Comparison of ENCODE assay signal across 1 cellular context in the genomic region with DNA sequence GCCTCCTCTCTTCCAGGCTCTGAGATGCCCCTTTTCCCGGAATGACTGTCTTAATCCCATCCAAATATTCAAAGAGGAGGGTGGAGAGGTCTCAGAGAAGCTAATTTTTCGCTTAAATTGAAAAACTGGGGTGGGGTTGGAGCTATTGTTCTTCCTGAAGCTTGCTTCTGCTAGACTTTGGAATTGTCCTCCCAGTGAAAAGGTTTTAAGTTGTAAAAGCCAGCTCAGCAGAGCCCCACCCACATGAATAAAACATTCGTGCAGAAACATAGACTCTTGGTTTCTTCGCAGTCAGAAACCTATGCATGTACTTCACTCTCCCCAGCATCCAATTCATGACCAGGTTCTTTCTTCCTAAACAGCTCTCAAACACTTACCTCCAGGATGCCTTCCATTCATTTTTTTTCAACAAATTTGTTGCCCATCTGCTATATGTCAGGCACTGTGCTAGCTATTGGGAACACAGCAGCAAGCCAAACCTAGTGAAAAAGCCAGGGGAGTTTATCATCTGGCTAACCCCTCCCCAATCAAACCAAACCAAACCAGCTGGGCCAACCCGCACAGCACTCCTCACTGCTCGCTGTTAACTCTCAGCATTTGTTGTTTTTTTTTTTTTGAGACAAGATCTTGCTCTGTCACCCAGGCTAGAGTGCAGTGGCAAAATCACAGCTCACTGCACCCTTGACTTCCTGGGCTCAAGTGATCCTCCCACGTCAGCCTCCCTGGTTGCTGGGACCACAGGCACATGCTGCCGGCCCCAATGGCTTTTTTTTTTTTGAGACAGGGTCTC.
TF ChIP-seq lines count a peak whose summit lies in the region.

No MANE protein-coding gene starts in this region.

TF ChIP-seq in K562, 482 proteins besides CTCF, POLR2A, EP300 and RAD21 (continues in another document):
- no peak for TF ChIP-seq MTF1 (CRISPR knock-in tag; IDR thresholded peaks at IDR 0.05; ENCODE audit: borderline replicate concordance)
- no peak for TF ChIP-seq HBP1 (CRISPR knock-in tag; IDR thresholded peaks at IDR 0.05)
- no peak for TF ChIP-seq SMC3 (conservative IDR thresholded peaks at IDR 0.05; ENCODE audit: insufficient read depth, low read depth, low read length)
- TF ChIP-seq MTA3 (IDR thresholded peaks at IDR 0.05; ENCODE audit: borderline replicate concordance) = no peak
- TF ChIP-seq CHAMP1 (IDR thresholded peaks at IDR 0.05) = no peak
- TF ChIP-seq L3MBTL2 (IDR thresholded peaks at IDR 0.05) = no peak
- TF ChIP-seq, protein P1, sequence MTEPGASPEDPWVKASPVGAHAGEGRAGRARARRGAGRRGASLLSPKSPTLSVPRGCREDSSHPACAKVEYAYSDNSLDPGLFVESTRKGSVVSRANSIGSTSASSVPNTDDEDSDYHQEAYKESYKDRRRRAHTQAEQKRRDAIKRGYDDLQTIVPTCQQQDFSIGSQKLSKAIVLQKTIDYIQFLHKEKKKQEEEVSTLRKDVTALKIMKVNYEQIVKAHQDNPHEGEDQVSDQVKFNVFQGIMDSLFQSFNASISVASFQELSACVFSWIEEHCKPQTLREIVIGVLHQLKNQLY (CRISPR knock-in tag; conservative IDR thresholded peaks at IDR 0.05) = no peak
- TF ChIP-seq CBX3 (IDR thresholded peaks at IDR 0.05; ENCODE audit: borderline replicate concordance in 1 of 2, low read length in 2 of 2) = no peak
- no peak for TF ChIP-seq ZNF398 (CRISPR knock-in tag; IDR thresholded peaks at IDR 0.05)
- TF ChIP-seq KDM1A (IDR thresholded peaks at IDR 0.05) = peak; percentile 87 to 88
- TF ChIP-seq RBFOX2 (IDR thresholded peaks at IDR 0.05; ENCODE audit: low read depth, low read length) = no peak
- no peak for TF ChIP-seq TCF7L2 (IDR thresholded peaks at IDR 0.05; ENCODE audit: low read depth, low read length)
- no peak for TF ChIP-seq SOX6 (IDR thresholded peaks at IDR 0.05)
- no peak for TF ChIP-seq LARP7 (IDR thresholded peaks at IDR 0.05)
- TF ChIP-seq NR2F6 (CRISPR knock-in tag; IDR thresholded peaks at IDR 0.05) = no peak
- TF ChIP-seq, protein P2, sequence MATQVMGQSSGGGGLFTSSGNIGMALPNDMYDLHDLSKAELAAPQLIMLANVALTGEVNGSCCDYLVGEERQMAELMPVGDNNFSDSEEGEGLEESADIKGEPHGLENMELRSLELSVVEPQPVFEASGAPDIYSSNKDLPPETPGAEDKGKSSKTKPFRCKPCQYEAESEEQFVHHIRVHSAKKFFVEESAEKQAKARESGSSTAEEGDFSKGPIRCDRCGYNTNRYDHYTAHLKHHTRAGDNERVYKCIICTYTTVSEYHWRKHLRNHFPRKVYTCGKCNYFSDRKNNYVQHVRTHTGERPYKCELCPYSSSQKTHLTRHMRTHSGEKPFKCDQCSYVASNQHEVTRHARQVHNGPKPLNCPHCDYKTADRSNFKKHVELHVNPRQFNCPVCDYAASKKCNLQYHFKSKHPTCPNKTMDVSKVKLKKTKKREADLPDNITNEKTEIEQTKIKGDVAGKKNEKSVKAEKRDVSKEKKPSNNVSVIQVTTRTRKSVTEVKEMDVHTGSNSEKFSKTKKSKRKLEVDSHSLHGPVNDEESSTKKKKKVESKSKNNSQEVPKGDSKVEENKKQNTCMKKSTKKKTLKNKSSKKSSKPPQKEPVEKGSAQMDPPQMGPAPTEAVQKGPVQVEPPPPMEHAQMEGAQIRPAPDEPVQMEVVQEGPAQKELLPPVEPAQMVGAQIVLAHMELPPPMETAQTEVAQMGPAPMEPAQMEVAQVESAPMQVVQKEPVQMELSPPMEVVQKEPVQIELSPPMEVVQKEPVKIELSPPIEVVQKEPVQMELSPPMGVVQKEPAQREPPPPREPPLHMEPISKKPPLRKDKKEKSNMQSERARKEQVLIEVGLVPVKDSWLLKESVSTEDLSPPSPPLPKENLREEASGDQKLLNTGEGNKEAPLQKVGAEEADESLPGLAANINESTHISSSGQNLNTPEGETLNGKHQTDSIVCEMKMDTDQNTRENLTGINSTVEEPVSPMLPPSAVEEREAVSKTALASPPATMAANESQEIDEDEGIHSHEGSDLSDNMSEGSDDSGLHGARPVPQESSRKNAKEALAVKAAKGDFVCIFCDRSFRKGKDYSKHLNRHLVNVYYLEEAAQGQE (CRISPR knock-in tag; IDR thresholded peaks at IDR 0.05; ENCODE audit: low read depth) = no peak
- no peak for TF ChIP-seq SMARCE1 (IDR thresholded peaks at IDR 0.05)
- no peak for TF ChIP-seq SMAD1 (IDR thresholded peaks at IDR 0.05; ENCODE audit: low read depth, low read length, partially characterized antibody)
- no peak for TF ChIP-seq PATZ1 (CRISPR knock-in tag; IDR thresholded peaks at IDR 0.05; ENCODE audit: borderline replicate concordance)
- TF ChIP-seq ZNF77 (CRISPR knock-in tag; IDR thresholded peaks at IDR 0.05) = no peak
- peak; percentile 24; the same call in 1 of the 2 replicates for TF ChIP-seq CBFA2T3 (IDR thresholded peaks at IDR 0.05)
- TF ChIP-seq ZNF445 (CRISPR knock-in tag; IDR thresholded peaks at IDR 0.05; ENCODE audit: low read depth) = no peak
- TF ChIP-seq BRD4 (IDR thresholded peaks at IDR 0.05) = no peak
- no peak for TF ChIP-seq NFE2L1 (tag; IDR thresholded peaks at IDR 0.05; ENCODE audit: borderline replicate concordance, low read depth)
- no peak for TF ChIP-seq FOS (IDR thresholded peaks at IDR 0.05; ENCODE audit: extremely low read depth, insufficient read length)
- TF ChIP-seq NFYB (IDR thresholded peaks at IDR 0.05; ENCODE audit: extremely low read depth, insufficient read length) = no peak
- no peak for TF ChIP-seq ZC3H4 (CRISPR knock-in tag; IDR thresholded peaks at IDR 0.05; ENCODE audit: borderline replicate concordance)
- no peak for TF ChIP-seq ZMIZ1 (IDR thresholded peaks at IDR 0.05; ENCODE audit: low read depth in 2 of 2, low read length in 2 of 2)
- TF ChIP-seq ETV1 (tag; conservative IDR thresholded peaks at IDR 0.05; ENCODE audit: low read depth) = peak; percentile 54; the same call in 1 of the 2 replicates
- no peak for TF ChIP-seq MBD2 (IDR thresholded peaks at IDR 0.05; ENCODE audit: borderline replicate concordance, low read depth)
- TF ChIP-seq PBX2 (CRISPR knock-in tag; IDR thresholded peaks at IDR 0.05; ENCODE audit: low read depth) = no peak
- no peak for TF ChIP-seq PBX2 (tag; conservative IDR thresholded peaks at IDR 0.05; ENCODE audit: low read depth)
- TF ChIP-seq, protein P3, sequence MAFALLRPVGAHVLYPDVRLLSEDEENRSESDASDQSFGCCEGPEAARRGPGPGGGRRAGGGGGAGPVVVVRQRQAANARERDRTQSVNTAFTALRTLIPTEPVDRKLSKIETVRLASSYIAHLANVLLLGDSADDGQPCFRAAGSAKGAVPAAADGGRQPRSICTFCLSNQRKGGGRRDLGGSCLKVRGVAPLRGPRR (CRISPR knock-in tag; IDR thresholded peaks at IDR 0.05) = no peak
- 0 out of 2 replicates have a peak, but pooled peaks have one; percentile 35 for TF ChIP-seq MAFG (tag; conservative IDR thresholded peaks at IDR 0.05)
- no peak for TF ChIP-seq ZSCAN32 (CRISPR knock-in tag; IDR thresholded peaks at IDR 0.05)
